1 cellular context compared by ENCODE assay signal in the genomic region with DNA sequence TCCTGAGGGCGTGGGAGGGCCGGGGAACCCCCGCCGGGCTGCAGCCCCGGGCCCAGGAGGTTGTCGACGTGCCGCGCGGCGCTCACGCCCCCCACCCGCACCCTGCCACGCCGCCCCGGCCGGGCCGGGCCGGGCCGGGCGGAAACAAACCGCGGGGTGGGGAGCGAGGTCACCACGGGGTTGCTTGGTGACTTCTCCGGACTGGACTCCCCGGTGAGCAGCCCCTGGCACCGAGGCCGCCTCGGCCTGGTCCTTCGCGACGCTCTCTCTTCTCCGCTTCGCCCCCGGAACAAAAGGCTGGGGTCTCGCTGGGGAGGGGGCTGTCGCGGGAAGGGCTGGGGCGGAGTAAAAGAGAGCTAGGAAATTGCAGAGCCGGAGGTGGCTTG.
TF ChIP-seq lines count a peak whose summit lies in the region.

No MANE protein-coding gene starts in this region.

TF ChIP-seq in HCT116, 20 proteins besides CTCF, POLR2A, EP300 and RAD21 (continued from another document):
- TF ChIP-seq, protein P1, sequence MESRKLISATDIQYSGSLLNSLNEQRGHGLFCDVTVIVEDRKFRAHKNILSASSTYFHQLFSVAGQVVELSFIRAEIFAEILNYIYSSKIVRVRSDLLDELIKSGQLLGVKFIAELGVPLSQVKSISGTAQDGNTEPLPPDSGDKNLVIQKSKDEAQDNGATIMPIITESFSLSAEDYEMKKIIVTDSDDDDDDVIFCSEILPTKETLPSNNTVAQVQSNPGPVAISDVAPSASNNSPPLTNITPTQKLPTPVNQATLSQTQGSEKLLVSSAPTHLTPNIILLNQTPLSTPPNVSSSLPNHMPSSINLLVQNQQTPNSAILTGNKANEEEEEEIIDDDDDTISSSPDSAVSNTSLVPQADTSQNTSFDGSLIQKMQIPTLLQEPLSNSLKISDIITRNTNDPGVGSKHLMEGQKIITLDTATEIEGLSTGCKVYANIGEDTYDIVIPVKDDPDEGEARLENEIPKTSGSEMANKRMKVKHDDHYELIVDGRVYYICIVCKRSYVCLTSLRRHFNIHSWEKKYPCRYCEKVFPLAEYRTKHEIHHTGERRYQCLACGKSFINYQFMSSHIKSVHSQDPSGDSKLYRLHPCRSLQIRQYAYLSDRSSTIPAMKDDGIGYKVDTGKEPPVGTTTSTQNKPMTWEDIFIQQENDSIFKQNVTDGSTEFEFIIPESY (IDR thresholded peaks at IDR 0.05; ENCODE audit: extremely low read depth, insufficient replicate concordance, low read length): no peak
- no peak for TF ChIP-seq POLR2AphosphoS5 (IDR thresholded peaks at IDR 0.05; ENCODE audit: low read depth, low read length)
- no peak for TF ChIP-seq TCF7L2 (IDR thresholded peaks at IDR 0.05; ENCODE audit: borderline replicate concordance, extremely low read depth, insufficient read depth, insufficient read length)
- no peak for TF ChIP-seq SP1 (IDR thresholded peaks at IDR 0.05; ENCODE audit: low read depth)
- no peak for TF ChIP-seq FOSL1 (IDR thresholded peaks at IDR 0.05; ENCODE audit: low read depth)
- no peak for TF ChIP-seq YY1 (IDR thresholded peaks at IDR 0.05; ENCODE audit: extremely low read depth, insufficient replicate concordance, low read depth, low read length)
